Comparison of ENCODE assay signal across 1 cellular context in genomic region chr6:41002168-41002567, GRCh38.
TF ChIP-seq lines count a peak whose summit lies in the region.

No MANE protein-coding gene starts in this region.

TF ChIP-seq in A549, 52 proteins besides CTCF, POLR2A, EP300 and RAD21:
- TF ChIP-seq CEBPB (IDR thresholded peaks at IDR 0.05) (no peak), FOSL2 (IDR thresholded peaks at IDR 0.05) (no peak), FOSL2 (CRISPR knock-in tag; IDR thresholded peaks at IDR 0.05) (no peak), HOXB5 (CRISPR knock-in tag; IDR thresholded peaks at IDR 0.05) (no peak), TFCP2L1 (CRISPR knock-in tag; IDR thresholded peaks at IDR 0.05) (no peak), KDM1A (IDR thresholded peaks at IDR 0.05; ENCODE audit: low read depth) (no peak), ATOH8 (CRISPR knock-in tag; IDR thresholded peaks at IDR 0.05; ENCODE audit: low read depth) (no peak), ESRRA (IDR thresholded peaks at IDR 0.05; ENCODE audit: borderline replicate concordance, low read length) (no peak), RCOR1 (IDR thresholded peaks at IDR 0.05; ENCODE audit: low read depth, low read length) (no peak), POLR2AphosphoS2 (conservative IDR thresholded peaks at IDR 0.05; ENCODE audit: low read length) (no peak), NR3C1 (IDR thresholded peaks at IDR 0.05) (no peak), HDAC2 (IDR thresholded peaks at IDR 0.05) (no peak), RARB (CRISPR knock-in tag; IDR thresholded peaks at IDR 0.05) (no peak), SMC3 (IDR thresholded peaks at IDR 0.05) (no peak), CHD2 (IDR thresholded peaks at IDR 0.05; ENCODE audit: low read length, partially characterized antibody) (no peak), FOSB (CRISPR knock-in tag; IDR thresholded peaks at IDR 0.05) (no peak), CBX2 (IDR thresholded peaks at IDR 0.05; ENCODE audit: borderline replicate concordance, low read depth) (no peak), KDM5A (IDR thresholded peaks at IDR 0.05) (no peak)
- TF ChIP-seq, protein P1, sequence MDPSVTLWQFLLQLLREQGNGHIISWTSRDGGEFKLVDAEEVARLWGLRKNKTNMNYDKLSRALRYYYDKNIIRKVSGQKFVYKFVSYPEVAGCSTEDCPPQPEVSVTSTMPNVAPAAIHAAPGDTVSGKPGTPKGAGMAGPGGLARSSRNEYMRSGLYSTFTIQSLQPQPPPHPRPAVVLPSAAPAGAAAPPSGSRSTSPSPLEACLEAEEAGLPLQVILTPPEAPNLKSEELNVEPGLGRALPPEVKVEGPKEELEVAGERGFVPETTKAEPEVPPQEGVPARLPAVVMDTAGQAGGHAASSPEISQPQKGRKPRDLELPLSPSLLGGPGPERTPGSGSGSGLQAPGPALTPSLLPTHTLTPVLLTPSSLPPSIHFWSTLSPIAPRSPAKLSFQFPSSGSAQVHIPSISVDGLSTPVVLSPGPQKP (IDR thresholded peaks at IDR 0.05; ENCODE audit: low read depth, low read length): no peak
- TF ChIP-seq, protein P2, sequence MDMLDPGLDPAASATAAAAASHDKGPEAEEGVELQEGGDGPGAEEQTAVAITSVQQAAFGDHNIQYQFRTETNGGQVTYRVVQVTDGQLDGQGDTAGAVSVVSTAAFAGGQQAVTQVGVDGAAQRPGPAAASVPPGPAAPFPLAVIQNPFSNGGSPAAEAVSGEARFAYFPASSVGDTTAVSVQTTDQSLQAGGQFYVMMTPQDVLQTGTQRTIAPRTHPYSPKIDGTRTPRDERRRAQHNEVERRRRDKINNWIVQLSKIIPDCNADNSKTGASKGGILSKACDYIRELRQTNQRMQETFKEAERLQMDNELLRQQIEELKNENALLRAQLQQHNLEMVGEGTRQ (IDR thresholded peaks at IDR 0.05): no peak
TF ChIP-seq in A549: peak in this region for 0.
